7 cellular contexts compared by ENCODE assay signal in the genomic region with DNA sequence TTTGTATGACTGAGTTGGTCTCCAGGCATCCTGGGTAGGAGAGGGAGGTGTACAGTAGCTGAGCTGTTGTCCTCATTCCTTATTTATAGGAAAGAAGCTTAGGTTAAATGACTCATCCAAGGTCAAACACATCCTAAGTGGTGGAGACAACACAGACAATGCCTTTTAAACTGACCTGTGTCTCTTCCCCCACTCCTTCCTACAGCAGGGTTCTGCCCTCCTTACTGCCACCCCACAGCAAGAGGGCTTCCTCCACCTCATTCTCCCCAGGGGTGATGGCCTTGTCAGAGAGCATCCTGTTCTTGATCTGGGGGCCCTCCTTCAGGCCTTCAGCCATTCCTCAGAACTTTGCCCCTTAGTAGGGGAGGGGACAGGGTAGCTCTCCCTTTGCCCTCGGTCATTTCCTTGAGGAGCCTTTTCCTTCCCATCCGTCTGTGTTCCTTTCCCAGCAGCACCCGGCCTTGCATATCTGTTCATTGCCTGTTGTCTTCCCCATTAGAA. TPM values are rescaled to one million over a fixed set of nuclear protein-coding genes. Genes with fewer than 3 reads are reported as not detected.
A peak's percentile ranks its signal among the peaks of the same experiment; 100 is the strongest.
DNase-seq lines count a peak whose midpoint lies in the region; ATAC-seq and TF ChIP-seq lines count a peak whose summit lies in the region.

No MANE protein-coding gene starts in this region.

- ATAC-seq in WTC11, result no peak
- ATAC-seq in stimulated activated memory B cell treated with anti-CD40 and anti-IgM and Interleukin-4, amounts not matched to agents 10 μg/mL and 1 μg/mL and 100 μg/mL, for 72 hours, result no peak

- H2AFZ ChIP-seq in hepatocyte, result no peak overlapping the region

- H3K27ac ChIP-seq in hepatocyte, result peak overlapping the region; percentile 58

- CTCF ChIA-PET in WTC11 (lab: Charles Lee), result interaction anchor here (0.5 to 1.5 kb wide), 3 partner anchors 11 to 75 kb away, joined by 3 to 6 read pairs (median 3); no protein-coding TSS in a partner anchor

- H3K36me3 Mint-ChIP-seq in WTC11, result peaks cover 4% of the 10 kb centered on the region
- H3K36me3 Mint-ChIP-seq in stimulated activated memory B cell treated with anti-CD40 and anti-IgM and Interleukin-4, amounts not matched to agents 10 μg/mL and 1 μg/mL and 100 μg/mL, for 72 hours, result peaks cover 7% of the 10 kb centered on the region

- no peak overlapping the region for H3K4me3 Mint-ChIP-seq in WTC11
- H3K4me3 Mint-ChIP-seq in stimulated activated memory B cell treated with anti-CD40 and anti-IgM and Interleukin-4, amounts not matched to agents 10 μg/mL and 1 μg/mL and 100 μg/mL, for 72 hours, result no peak overlapping the region

- WGBS in hepatocyte (ENCODE audit: low lambda C conversion rate, missing lambda C conversion rate), result 80% methylated on average over 3 of the region's 3 CpGs

- no peaks in the 10 kb centered on the region for H3K27me3 ChIP-seq in hepatocyte

- POLR2A ChIA-PET in WTC11 (lab: Charles Lee), result no interaction called here

- H3K27me3 Mint-ChIP-seq in WTC11 (ENCODE audit: low read depth), result no peaks in the 10 kb centered on the region
- H3K27me3 Mint-ChIP-seq in stimulated activated memory B cell treated with anti-CD40 and anti-IgM and Interleukin-4, amounts not matched to agents 10 μg/mL and 1 μg/mL and 100 μg/mL, for 72 hours, result no peaks in the 10 kb centered on the region

- TF ChIP-seq CTCF in HFF-Myc (IDR thresholded peaks at IDR 0.05; ENCODE audit: low read depth, low read length, missing control alignments) (no peak), WTC11 (IDR thresholded peaks at IDR 0.05) (no peak), hepatocyte (IDR thresholded peaks at IDR 0.05; ENCODE audit: poor library complexity) (no peak)

- H3K9me2 ChIP-seq in hepatocyte (replicated peaks; ENCODE audit: insufficient read depth), result no peaks in the 10 kb centered on the region

- H3K4me2 ChIP-seq in hepatocyte, result no peak overlapping the region

- no peaks in the 10 kb centered on the region for H3K9me3 ChIP-seq in hepatocyte (ENCODE audit: low read depth)

- H3K4me1 Mint-ChIP-seq in WTC11, result peaks cover 10% of the 10 kb centered on the region; the same call in 1 of the 2 replicates
- H3K4me1 Mint-ChIP-seq in stimulated activated memory B cell treated with anti-CD40 and anti-IgM and Interleukin-4, amounts not matched to agents 10 μg/mL and 1 μg/mL and 100 μg/mL, for 72 hours, result peaks cover 56% of the 10 kb centered on the region

- H3K79me2 ChIP-seq in hepatocyte, result peaks cover 28% of the 10 kb centered on the region

- no peaks in the 10 kb centered on the region for H3K36me3 ChIP-seq in hepatocyte (replicated peaks; ENCODE audit: insufficient read depth, low read depth)

- H3K4me3 ChIP-seq in HFF-Myc (replicated peaks; ENCODE audit: low read depth, low read length) (no peak overlapping the region), hepatocyte (no peak overlapping the region)

- peaks cover 4% of the 10 kb centered on the region for H3K4me1 ChIP-seq in hepatocyte (ENCODE audit: insufficient read depth)

- peak overlapping the region; percentile 69; the same call in 1 of the 2 replicates for H3K27ac Mint-ChIP-seq in WTC11
- H3K27ac Mint-ChIP-seq in stimulated activated memory B cell treated with anti-CD40 and anti-IgM and Interleukin-4, amounts not matched to agents 10 μg/mL and 1 μg/mL and 100 μg/mL, for 72 hours, result peak overlapping the region; percentile 46

- H4K20me1 ChIP-seq in hepatocyte (ENCODE audit: insufficient read depth, poor library complexity, severe bottlenecking), result no peaks in the 10 kb centered on the region

- H3K9me3 Mint-ChIP-seq in WTC11, result no peaks in the 10 kb centered on the region
- no peaks in the 10 kb centered on the region for H3K9me3 Mint-ChIP-seq in stimulated activated memory B cell treated with anti-CD40 and anti-IgM and Interleukin-4, amounts not matched to agents 10 μg/mL and 1 μg/mL and 100 μg/mL, for 72 hours

- DNase-seq in HFF-Myc (ENCODE audit: extremely low read depth, low read depth), result peak; percentile 41
- DNase-seq in WTC11 (ENCODE audit: low spot score), result no peak
- no peak for DNase-seq in hepatocyte (ENCODE audit: low spot score)
- DNase-seq in NCI-H526 treated with DMSO at 0.1 percent for 48 hours (lab: John Stamatoyannopoulos, UW), result no peak
- no peak for DNase-seq in LoVo (ENCODE audit: low spot score)
- DNase-seq in NCI-H2227 (lab: John Stamatoyannopoulos, UW; ENCODE audit: unreplicated experiment), result no peak

TF ChIP-seq in WTC11, 78 proteins besides CTCF, POLR2A, EP300 and RAD21:
- TF ChIP-seq, protein P1, sequence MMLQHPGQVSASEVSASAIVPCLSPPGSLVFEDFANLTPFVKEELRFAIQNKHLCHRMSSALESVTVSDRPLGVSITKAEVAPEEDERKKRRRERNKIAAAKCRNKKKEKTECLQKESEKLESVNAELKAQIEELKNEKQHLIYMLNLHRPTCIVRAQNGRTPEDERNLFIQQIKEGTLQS (CRISPR knock-in tag; conservative IDR thresholded peaks at IDR 0.05), result no peak
- TF ChIP-seq NFATC4 (CRISPR knock-in tag; IDR thresholded peaks at IDR 0.05) (no peak), JAZF1 (CRISPR knock-in tag; IDR thresholded peaks at IDR 0.05) (no peak)
TF ChIP-seq in WTC11: peak in this region for 0.

RNA-seq across cellular contexts. Expression of a gene that starts 48.2 kb away (rescaled TPM):
- total RNA-seq in WTC11 (2021) (389 to 452 TPM (median 446 TPM) in 3 replicates), hepatocyte (82.9 and 117 TPM in 2 replicates)
- polyA plus RNA-seq in hepatocyte, result 120 and 124 TPM in 2 replicates
